Comparison of ENCODE assay signal across 17 cellular contexts in genomic region chr1:31580513-31580870, GRCh38. TPM values are rescaled to one million over a fixed set of nuclear protein-coding genes. Genes with fewer than 3 reads are reported as not detected.
A peak's percentile ranks its signal among the peaks of the same experiment; 100 is the strongest.
DNase-seq lines count a peak whose midpoint lies in the region; ATAC-seq, FAIRE-seq and TF ChIP-seq lines count a peak whose summit lies in the region.
"Had no signal": no experiment of that assay in that cellular context is flagged by ENCODE, and none has a peak within 500 bp of the region (broad histone marks: within the 10 kb centered on the region; RNA-seq: fewer than 3 reads in every experiment).

No MANE protein-coding gene starts in this region.

- peaks cover 21% of the 10 kb centered on the region for H3K79me2 ChIP-seq in HepG2 (ENCODE audit: insufficient read depth, low read length)

- H3K4me3 Mint-ChIP-seq in glutamatergic neuron (ENCODE audit: unreplicated experiment), result no peak overlapping the region
- H3K4me3 Mint-ChIP-seq: activated CD4-positive, alpha-beta T cell treated with anti-CD3 and anti-CD28 coated beads, Interleukin-2, amount 10 ng/mL, durations not matched to agents 7 days and 5 days; stimulated activated naive CD8-positive, alpha-beta T cell treated with anti-CD3 and anti-CD28 coated beads, Interleukin-15, Interleukin-2, amounts not matched to agents 100 ng/mL and 50 ng/mL, for 24 hours had no signal

- no peak overlapping the region; the same call in 1 of the 2 replicates for H3K4me2 ChIP-seq in HepG2 (ENCODE audit: low read depth, low read length)

- H3K9me3 Mint-ChIP-seq in glutamatergic neuron (ENCODE audit: unreplicated experiment), result peaks cover 3% of the 10 kb centered on the region
- H3K9me3 Mint-ChIP-seq: activated CD4-positive, alpha-beta T cell treated with anti-CD3 and anti-CD28 coated beads, Interleukin-2, amount 10 ng/mL, durations not matched to agents 7 days and 5 days; stimulated activated naive CD8-positive, alpha-beta T cell treated with anti-CD3 and anti-CD28 coated beads, Interleukin-15, Interleukin-2, amounts not matched to agents 100 ng/mL and 50 ng/mL, for 24 hours had no signal

- no peak overlapping the region for H3K27ac Mint-ChIP-seq in glutamatergic neuron (ENCODE audit: unreplicated experiment)
- H3K27ac Mint-ChIP-seq: activated CD4-positive, alpha-beta T cell treated with anti-CD3 and anti-CD28 coated beads, Interleukin-2, amount 10 ng/mL, durations not matched to agents 7 days and 5 days; stimulated activated naive CD8-positive, alpha-beta T cell treated with anti-CD3 and anti-CD28 coated beads, Interleukin-15, Interleukin-2, amounts not matched to agents 100 ng/mL and 50 ng/mL, for 24 hours had no signal

- H2AFZ ChIP-seq in HepG2 (ENCODE audit: low read length), result no peak overlapping the region

- peaks cover 11% of the 10 kb centered on the region for H3K27me3 Mint-ChIP-seq in glutamatergic neuron (ENCODE audit: unreplicated experiment)
- H3K27me3 Mint-ChIP-seq: activated CD4-positive, alpha-beta T cell treated with anti-CD3 and anti-CD28 coated beads, Interleukin-2, amount 10 ng/mL, durations not matched to agents 7 days and 5 days had no signal

- no peaks in the 10 kb centered on the region for H3K36me3 Mint-ChIP-seq in glutamatergic neuron (ENCODE audit: unreplicated experiment)

- no peak for FAIRE-seq in HepG2 (lab: Jason Lieb, UNC)
- FAIRE-seq: K562 had no signal

- H4K20me1 ChIP-seq in HepG2 (ENCODE audit: insufficient read depth, low read length), result 0 out of 2 replicates have a peak, but pooled peaks cover 2% of the 10 kb centered on the region

- H3K9ac ChIP-seq in HepG2 (ENCODE audit: insufficient read depth, low read depth, low read length) (no peak overlapping the region), rectal smooth muscle tissue (ENCODE audit: low read length) (no peak overlapping the region)

- no peak for ATAC-seq in right lobe of liver
- ATAC-seq in HepG2, result no peak
- ATAC-seq in GM21825 (IDR thresholded peaks at IDR 0.05; ENCODE audit: unreplicated experiment), result no peak
- no peak for ATAC-seq in GM18858 (IDR thresholded peaks at IDR 0.05; ENCODE audit: unreplicated experiment)
- ATAC-seq: K562 had no signal

- BruUV-seq in HepG2 (replicated peaks; lab: Mats Ljungman, UMichigan), result no TSS peak

- H3K4me1 ChIP-seq in right lobe of liver (peaks cover 0 to 4% (median 1%) of the 10 kb centered on the region in 4 donors), HepG2 (ENCODE audit: insufficient read depth, low read length) (peaks cover 80% of the 10 kb centered on the region), rectal smooth muscle tissue (ENCODE audit: control insufficient read depth, insufficient read depth, low read length) (peaks cover 55% of the 10 kb centered on the region)

- peaks cover 7% of the 10 kb centered on the region for H3K4me1 Mint-ChIP-seq in glutamatergic neuron (ENCODE audit: low read depth, unreplicated experiment)

- no peak for TF ChIP-seq CTCF in right lobe of liver (IDR thresholded peaks at IDR 0.05)
- no peak for TF ChIP-seq CTCF in HepG2 (CRISPR knock-in tag; IDR thresholded peaks at IDR 0.05)
- TF ChIP-seq CTCF in GM13977 (IDR thresholded peaks at IDR 0.05; ENCODE audit: extremely low read depth, insufficient read depth, missing control alignments), result no peak
- no peak for TF ChIP-seq CTCF in glutamatergic neuron (IDR thresholded peaks at IDR 0.05; ENCODE audit: partially characterized antibody, unreplicated experiment)

- DNase-seq in right lobe of liver, result no peak
- DNase-seq in HepG2 (ENCODE audit: low spot score), result no peak
- peak; percentile 59 for DNase-seq in hepatic stellate cell (ENCODE audit: low spot score)
- no peak for DNase-seq in GM13977 (ENCODE audit: low spot score)
- no peak for DNase-seq in glutamatergic neuron
- DNase-seq: activated CD4-positive, alpha-beta T cell treated with anti-CD3 and anti-CD28 coated beads, Interleukin-2, amount 10 ng/mL, durations not matched to agents 7 days and 5 days; activated T-cell treated with anti-CD3 and anti-CD28 coated beads, Interleukin-2, amount 50 U/mL, for 48 hours; hippocampal formation; midbrain; NCI-H524; T-helper 2 cell had no signal

- POLR2A ChIA-PET in HepG2 (lab: Yijun Ruan, JAX), result no interaction called here

- TF ChIP-seq POLR2A in right lobe of liver (IDR thresholded peaks at IDR 0.05) (no peak), HepG2 (IDR thresholded peaks at IDR 0.05; ENCODE audit: insufficient read depth in 1 of 2, low read depth in 2 of 2, low read length in 2 of 2) (no peak)

- no peaks in the 10 kb centered on the region for H3K9me3 ChIP-seq in right lobe of liver
- no peaks in the 10 kb centered on the region for H3K9me3 ChIP-seq in HepG2 (ENCODE audit: low read length)

- CTCF ChIA-PET in HepG2 (lab: Yijun Ruan, JAX; ENCODE audit: low intra/inter-chr PET ratio, low total read pairs), result no interaction called here

- WGBS in right lobe of liver (ENCODE audit: insufficient coverage, low coverage, low lambda C conversion rate, missing lambda C conversion rate), result 62% methylated on average over 5 of the region's 5 CpGs
- 97% methylated on average over 4 of the region's 5 CpGs for WGBS in HepG2 (ENCODE audit: low lambda C conversion rate)

- TF ChIP-seq RAD21 in HepG2 (CRISPR knock-in tag; IDR thresholded peaks at IDR 0.05), result no peak

- no peaks in the 10 kb centered on the region for H3K27me3 ChIP-seq in right lobe of liver
- no peaks in the 10 kb centered on the region; a peak in 1 of 5 replicates for H3K27me3 ChIP-seq in HepG2 (ENCODE audit: control insufficient read depth in 1 of 2, insufficient read depth in 2 of 2, low read length in 2 of 2)
- no peaks in the 10 kb centered on the region for H3K27me3 ChIP-seq in rectal smooth muscle tissue (ENCODE audit: control insufficient read depth, insufficient read depth, low read length)

- in situ Hi-C loops in HepG2 (cut with HindIII; ENCODE audit: extremely low pct_ligation_motif_present, low pct_unique_long_range_greater_than_20kb) (no loop called here), GM13977 (cut with MboI; ENCODE audit: low pct_unique_long_range_greater_than_20kb, low sequenced_read_pairs, unreplicated experiment) (no loop called here)

- H3K4me3 ChIP-seq in right lobe of liver, result no peak overlapping the region
- no peak overlapping the region for H3K4me3 ChIP-seq in HepG2 (replicated peaks in 1 of 3; ENCODE audit: insufficient read depth in 1 of 3, low read depth in 2 of 3, low read length in 3 of 3)
- peak overlapping the region; percentile 50 for H3K4me3 ChIP-seq in rectal smooth muscle tissue (ENCODE audit: low read length)
- H3K4me3 ChIP-seq: K562 had no signal

- intact Hi-C loops in right lobe of liver (cut with DNase I), result no loop called here
- intact Hi-C loops in HepG2 (cut with micrococcal nuclease; ENCODE audit: unreplicated experiment), result no loop called here

- no peaks in the 10 kb centered on the region for H3K36me3 ChIP-seq in right lobe of liver
- peaks cover 6 to 21% of the 10 kb centered on the region in 2 experiments; a peak in 4 of 5 replicates for H3K36me3 ChIP-seq in HepG2 (replicated peaks in 1 of 2; ENCODE audit: control insufficient read depth in 1 of 2, insufficient read depth in 2 of 2, low read length in 2 of 2)
- H3K36me3 ChIP-seq in rectal smooth muscle tissue (ENCODE audit: control insufficient read depth, insufficient read depth, low read length), result peaks cover 7% of the 10 kb centered on the region

- peak overlapping the region in 2 of 3 donors; percentile 18 to 54 for H3K27ac ChIP-seq in right lobe of liver
- no peak overlapping the region for H3K27ac ChIP-seq in HepG2 (ENCODE audit: extremely low read length, insufficient read depth, low read length)
- peak overlapping the region; percentile 97 for H3K27ac ChIP-seq in rectal smooth muscle tissue (ENCODE audit: low read depth, low read length)

- no peak for TF ChIP-seq EP300 in HepG2 (IDR thresholded peaks at IDR 0.05; ENCODE audit: low read depth in 2 of 2, low read length in 2 of 2)
- no peak for TF ChIP-seq EP300 in HepG2 (CRISPR knock-in tag; IDR thresholded peaks at IDR 0.05; ENCODE audit: borderline replicate concordance)

RNA-seq across cellular contexts. Expression of gene TINAGL1, which starts 4.2 kb away (rescaled TPM):
- 10 to 100 TPM; 10.1 to 40.4 (median 30.2) TPM for total RNA-seq in right lobe of liver
- total RNA-seq in HepG2 (2016; rRNA removed; fragmentation: Illumina TruSeq; extraction: Trizol), result 10.5 and 24.7 TPM in 2 replicates
- 13.7 and 15.2 TPM in 2 replicates for total RNA-seq in HepG2 (2016; cell fraction: cytosol; rRNA removed; fragmentation: Illumina TruSeq; extraction: Trizol; ENCODE audit: low read depth)
- total RNA-seq in HepG2 (2016; cell fraction: insoluble cytoplasmic fraction; rRNA removed; fragmentation: Illumina TruSeq; extraction: Trizol), result 9.6 and 28.4 TPM in 2 replicates
- 21.8 and 22.0 TPM in 2 replicates for total RNA-seq in HepG2 (2016; cell fraction: membrane; rRNA removed; fragmentation: Illumina TruSeq; extraction: Trizol)
- total RNA-seq in HepG2 (2016; cell fraction: nucleus; rRNA removed; fragmentation: Illumina TruSeq; extraction: Trizol), result 24.5 and 28.2 TPM in 2 replicates
- polyA plus RNA-seq in HepG2 (2011; rRNA removed), result 76.8 and 139 TPM in 2 replicates
- polyA plus RNA-seq in HepG2 (2011; cell fraction: cytosol; rRNA removed), result 62.4 and 79.7 TPM in 2 replicates
- polyA plus RNA-seq in HepG2 (2011; cell fraction: nucleus; rRNA removed), result 185 and 206 TPM in 2 replicates
- polyA plus RNA-seq in HepG2 (2012), result 42.8 and 47.0 TPM in 2 replicates
- polyA plus RNA-seq in HepG2 (2016; cell fraction: cytosol; fragmentation: Illumina TruSeq; extraction: Trizol; ENCODE audit: low read depth), result 5.5 and 6.8 TPM in 2 replicates
- 8.8 and 11.1 TPM in 2 replicates for polyA plus RNA-seq in HepG2 (2016; cell fraction: insoluble cytoplasmic fraction; fragmentation: Illumina TruSeq; extraction: Trizol; ENCODE audit: low read depth)
- polyA plus RNA-seq in HepG2 (2016; cell fraction: membrane; fragmentation: Illumina TruSeq; extraction: Trizol; ENCODE audit: low read depth), result 10.6 and 11.6 TPM in 2 replicates
- polyA plus RNA-seq in HepG2 (2016; cell fraction: nucleus; fragmentation: Illumina TruSeq; extraction: Trizol; ENCODE audit: insufficient read depth, low read depth), result 48.2 and 51.2 TPM in 2 replicates
- 13.3 and 101 TPM in 2 replicates for polyA minus RNA-seq in HepG2 (2011; rRNA and poly(A)+ RNA removed; ENCODE audit: low replicate concordance)
- 27.7 and 32.7 TPM in 2 replicates for polyA minus RNA-seq in HepG2 (2011; cell fraction: cytosol; rRNA and poly(A)+ RNA removed)
- 24.6 and 37.8 TPM in 2 replicates for polyA minus RNA-seq in HepG2 (2011; cell fraction: nucleus; rRNA and poly(A)+ RNA removed)
- not detected for total RNA-seq in glutamatergic neuron (ENCODE audit: unreplicated experiment)
- total RNA-seq: A673; activated CD4-positive, alpha-beta T cell treated with anti-CD3 and anti-CD28 coated beads, Interleukin-2, amount 10 ng/mL, durations not matched to agents 7 days and 5 days had no signal

RNA-seq across cellular contexts. Expression of gene HCRTR1, which starts 37.0 kb away (rescaled TPM):
- total RNA-seq in right lobe of liver (not detected), HepG2 (2016; rRNA removed; fragmentation: Illumina TruSeq; extraction: Trizol) (not detected in 2 replicates), glutamatergic neuron (ENCODE audit: unreplicated experiment) (not detected)
- not detected in 2 replicates for total RNA-seq in HepG2 (2016; cell fraction: cytosol; rRNA removed; fragmentation: Illumina TruSeq; extraction: Trizol; ENCODE audit: low read depth)
- total RNA-seq in HepG2 (2016; cell fraction: insoluble cytoplasmic fraction; rRNA removed; fragmentation: Illumina TruSeq; extraction: Trizol), result not detected in 2 replicates
- total RNA-seq in HepG2 (2016; cell fraction: membrane; rRNA removed; fragmentation: Illumina TruSeq; extraction: Trizol), result not detected in 2 replicates
- total RNA-seq in HepG2 (2016; cell fraction: nucleus; rRNA removed; fragmentation: Illumina TruSeq; extraction: Trizol), result not detected in 2 replicates
- 0.05 TPM in 1 of 2 replicates, not detected in the other for polyA plus RNA-seq in HepG2 (2011; rRNA removed)
- 0.03 TPM in 1 of 2 replicates, not detected in the other for polyA plus RNA-seq in HepG2 (2011; cell fraction: cytosol; rRNA removed)
- 0.13 and 0.23 TPM in 2 replicates for polyA plus RNA-seq in HepG2 (2011; cell fraction: nucleus; rRNA removed)
- 0.07 TPM in 1 of 2 replicates, not detected in the other for polyA plus RNA-seq in HepG2 (2012)
- polyA plus RNA-seq in HepG2 (2016; cell fraction: cytosol; fragmentation: Illumina TruSeq; extraction: Trizol; ENCODE audit: low read depth), result not detected in 2 replicates
- not detected in 2 replicates for polyA plus RNA-seq in HepG2 (2016; cell fraction: insoluble cytoplasmic fraction; fragmentation: Illumina TruSeq; extraction: Trizol; ENCODE audit: low read depth)
- not detected in 2 replicates for polyA plus RNA-seq in HepG2 (2016; cell fraction: membrane; fragmentation: Illumina TruSeq; extraction: Trizol; ENCODE audit: low read depth)
- not detected in 2 replicates for polyA plus RNA-seq in HepG2 (2016; cell fraction: nucleus; fragmentation: Illumina TruSeq; extraction: Trizol; ENCODE audit: insufficient read depth, low read depth)
- not detected in 2 replicates for polyA minus RNA-seq in HepG2 (2011; rRNA and poly(A)+ RNA removed; ENCODE audit: low replicate concordance)
- not detected in 2 replicates for polyA minus RNA-seq in HepG2 (2011; cell fraction: cytosol; rRNA and poly(A)+ RNA removed)
- not detected in 2 replicates for polyA minus RNA-seq in HepG2 (2011; cell fraction: nucleus; rRNA and poly(A)+ RNA removed)
- total RNA-seq: A673; activated CD4-positive, alpha-beta T cell treated with anti-CD3 and anti-CD28 coated beads, Interleukin-2, amount 10 ng/mL, durations not matched to agents 7 days and 5 days; K562 had no signal
- polyA plus RNA-seq: K562 had no signal

Comparison
In these comparisons a context has a peak if more than half of its experiments do, and no peak if none do; other contexts are left out.
1. RNA of gene TINAGL1, which starts 4.2 kb away (total RNA-seq): 10.1 to 40.4 TPM in right lobe of liver and 9.6 to 28.4 TPM in HepG2; not detected in glutamatergic neuron (single experiment); every median in the first group is over 10 times any median in the second.